Comparison of ENCODE assay signal across 13 cellular contexts in genomic region chr3:43790060-43790459, GRCh38.
DNase-seq lines count a peak whose midpoint lies in the region; ATAC-seq and TF ChIP-seq lines count a peak whose summit lies in the region.
"Had no signal": no experiment of that assay in that cellular context is flagged by ENCODE, and none has a peak within 500 bp of the region (broad histone marks: within the 10 kb centered on the region; RNA-seq: fewer than 3 reads in every experiment).

No MANE protein-coding gene starts in this region.

- peak overlapping the region in 6 of 11 experiments; percentile 13 to 57 (median 42); a peak in 11 of 22 replicates for H3K4me2 ChIP-seq in BLaER1 treated with 17β-estradiol and CSF1 and Interleukin-3, amounts not matched to agents 10 nM and 100 nM
- H3K4me2 ChIP-seq: GM23338 had no signal

- ATAC-seq in left lobe of liver (no peak), psoas muscle (no peak)
- ATAC-seq in activated naive CD8-positive, alpha-beta T cell treated with anti-CD3 and anti-CD28 coated beads, Interleukin-2, amount 50 U/mL, for 24 hours, result no peak
- ATAC-seq: GM23338 had no signal

- intact Hi-C loops in psoas muscle (cut with DNase I), result no loop called here

- H3K4me1 Mint-ChIP-seq in type B pancreatic cell (ENCODE audit: unreplicated experiment), result no peaks in the 10 kb centered on the region
- no peaks in the 10 kb centered on the region for H3K4me1 Mint-ChIP-seq in activated naive CD8-positive, alpha-beta T cell treated with anti-CD3 and anti-CD28 coated beads, Interleukin-2, amount 50 U/mL, for 24 hours
- H3K4me1 Mint-ChIP-seq: B cell, GM23338, IgD-negative memory B cell had no signal

- H3K4me3 Mint-ChIP-seq in type B pancreatic cell, result no peak overlapping the region
- H3K4me3 Mint-ChIP-seq in activated naive CD8-positive, alpha-beta T cell treated with anti-CD3 and anti-CD28 coated beads, Interleukin-2, amount 50 U/mL, for 24 hours, result no peak overlapping the region
- H3K4me3 Mint-ChIP-seq: B cell; CD4-positive, alpha-beta T cell; GM23338; IgD-negative memory B cell had no signal

- in situ Hi-C loops in HAP-1 (cut with MboI; ENCODE audit: low sequenced_read_pairs), result no loop called here

- no peaks in the 10 kb centered on the region for H3K36me3 ChIP-seq in BLaER1 treated with 17β-estradiol and CSF1 and Interleukin-3, amounts not matched to agents 10 nM and 100 nM
- no peaks in the 10 kb centered on the region for H3K36me3 ChIP-seq in psoas muscle (ENCODE audit: insufficient read depth in 1 of 2, low read depth in 1 of 2)
- H3K36me3 ChIP-seq in HAP-1 (replicated peaks), result no peaks in the 10 kb centered on the region

- 57 to 64% (median 62%) methylated on average over 5 of the region's 5 CpGs for WGBS in psoas muscle, 3 donors

- H3K36me3 Mint-ChIP-seq in type B pancreatic cell, result no peaks in the 10 kb centered on the region
- no peaks in the 10 kb centered on the region for H3K36me3 Mint-ChIP-seq in activated naive CD8-positive, alpha-beta T cell treated with anti-CD3 and anti-CD28 coated beads, Interleukin-2, amount 50 U/mL, for 24 hours (ENCODE audit: low read depth)

- no peak overlapping the region for H3K4me3 ChIP-seq in BLaER1 treated with 17β-estradiol and CSF1 and Interleukin-3, amounts not matched to agents 10 nM and 100 nM
- H3K4me3 ChIP-seq in coronary artery (no peak overlapping the region), psoas muscle (no peak overlapping the region), HAP-1 (no peak overlapping the region)
- H3K4me3 ChIP-seq: GM23338 had no signal

- DNase-seq in coronary artery (ENCODE audit: low spot score) (peak; percentile 47), left lobe of liver (ENCODE audit: low spot score) (peak; percentile 19), type B pancreatic cell (ENCODE audit: extremely low spot score, unreplicated experiment) (peak; percentile 31), psoas muscle (no peak), HAP-1 (ENCODE audit: low spot score in 2 of 2) (no peak)
- no peak for DNase-seq in activated naive CD8-positive, alpha-beta T cell treated with anti-CD3 and anti-CD28 coated beads, Interleukin-2, amount 50 U/mL, for 24 hours
- DNase-seq: Caco-2; CD4-positive, alpha-beta T cell had no signal

- no peaks in the 10 kb centered on the region for H3K27me3 ChIP-seq in BLaER1 treated with 17β-estradiol and CSF1 and Interleukin-3, amounts not matched to agents 10 nM and 100 nM
- H3K27me3 ChIP-seq in psoas muscle (ENCODE audit: insufficient read depth in 3 of 3, low read length in 2 of 3) (peaks cover 0 to 2% (median 0%) of the 10 kb centered on the region in 3 donors), HAP-1 (ENCODE audit: low read depth) (peaks cover 4% of the 10 kb centered on the region; the same call in 1 of the 2 replicates)

- peaks cover 61% of the 10 kb centered on the region for H3K27me3 Mint-ChIP-seq in type B pancreatic cell
- H3K27me3 Mint-ChIP-seq in activated naive CD8-positive, alpha-beta T cell treated with anti-CD3 and anti-CD28 coated beads, Interleukin-2, amount 50 U/mL, for 24 hours, result peaks cover 6% of the 10 kb centered on the region

- H3K9me3 ChIP-seq in BLaER1 treated with 17β-estradiol and CSF1 and Interleukin-3, amounts not matched to agents 10 nM and 100 nM (replicated peaks in 1 of 11), result no peaks in the 10 kb centered on the region; a peak in 1 of 22 replicates
- H3K9me3 ChIP-seq in psoas muscle (no peaks in the 10 kb centered on the region), HAP-1 (no peaks in the 10 kb centered on the region)
- H3K9me3 ChIP-seq: Caco-2 had no signal

- H3K4me1 ChIP-seq in BLaER1 treated with 17β-estradiol and CSF1 and Interleukin-3, amounts not matched to agents 10 nM and 100 nM, result peaks cover 9 to 49% (median 27%) of the 10 kb centered on the region in 10 experiments; a peak in 19 of 20 replicates
- H3K4me1 ChIP-seq in psoas muscle (no peaks in the 10 kb centered on the region), HAP-1 (no peaks in the 10 kb centered on the region)
- H3K4me1 ChIP-seq: Caco-2 had no signal

- no peaks in the 10 kb centered on the region for H3K9me3 Mint-ChIP-seq in type B pancreatic cell
- H3K9me3 Mint-ChIP-seq in activated naive CD8-positive, alpha-beta T cell treated with anti-CD3 and anti-CD28 coated beads, Interleukin-2, amount 50 U/mL, for 24 hours, result no peaks in the 10 kb centered on the region
- H3K9me3 Mint-ChIP-seq: CD4-positive, alpha-beta T cell; GM23338 had no signal

- no peak for TF ChIP-seq CTCF in coronary artery (IDR thresholded peaks at IDR 0.05)
- no peak for TF ChIP-seq CTCF in type B pancreatic cell (conservative IDR thresholded peaks at IDR 0.05)
- TF ChIP-seq CTCF in psoas muscle (IDR thresholded peaks at IDR 0.05), result no peak

- no peaks in the 10 kb centered on the region for H4K20me1 ChIP-seq in BLaER1 treated with 17β-estradiol and CSF1 and Interleukin-3, amounts not matched to agents 10 nM and 100 nM

- H3K27ac ChIP-seq in BLaER1 treated with 17β-estradiol and CSF1 and Interleukin-3, amounts not matched to agents 10 nM and 100 nM, result no peak overlapping the region
- no peak overlapping the region for H3K27ac ChIP-seq in coronary artery
- no peak overlapping the region for H3K27ac ChIP-seq in psoas muscle
- H3K27ac ChIP-seq: C4-2B had no signal

- no peak overlapping the region for H3K27ac Mint-ChIP-seq in type B pancreatic cell
- no peak overlapping the region for H3K27ac Mint-ChIP-seq in activated naive CD8-positive, alpha-beta T cell treated with anti-CD3 and anti-CD28 coated beads, Interleukin-2, amount 50 U/mL, for 24 hours
- H3K27ac Mint-ChIP-seq: B cell; CD4-positive, alpha-beta T cell; GM23338; IgD-negative memory B cell had no signal

- H3K9ac ChIP-seq in BLaER1 treated with 17β-estradiol and CSF1 and Interleukin-3, amounts not matched to agents 10 nM and 100 nM, result no peak overlapping the region

Comparison
In these comparisons a context has a peak if more than half of its experiments do, and no peak if none do; other contexts are left out.
1. DNase-seq: peak in coronary artery (single experiment), left lobe of liver (single experiment) and type B pancreatic cell (single experiment); none in psoas muscle (0 of 2), activated naive CD8-positive, alpha-beta T cell treated with anti-CD3 and anti-CD28 coated beads, Interleukin-2, amount 50 U/mL, for 24 hours (single experiment) and HAP-1 (0 of 2).